Comparison of ENCODE assay signal across 15 cellular contexts in genomic region chr19:11180346-11180745, GRCh38. TPM values are rescaled to one million over a fixed set of nuclear protein-coding genes. Genes with fewer than 3 reads are reported as not detected.
A peak's percentile ranks its signal among the peaks of the same experiment; 100 is the strongest.
DNase-seq lines count a peak whose midpoint lies in the region; ATAC-seq, FAIRE-seq and TF ChIP-seq lines count a peak whose summit lies in the region.
"Had no signal": no experiment of that assay in that cellular context is flagged by ENCODE, and none has a peak within 500 bp of the region (broad histone marks: within the 10 kb centered on the region; RNA-seq: fewer than 3 reads in every experiment).

No MANE protein-coding gene starts in this region.

- H4K20me1 ChIP-seq in IMR-90 (ENCODE audit: insufficient read depth, low read length) = peaks cover 7% of the 10 kb centered on the region; the same call in 1 of the 2 replicates
- no peaks in the 10 kb centered on the region for H4K20me1 ChIP-seq in endothelial cell of umbilical vein (replicated peaks; ENCODE audit: control insufficient read depth, extremely low read depth, insufficient read depth, low read length)

- no peak overlapping the region for H2AK9ac ChIP-seq in IMR-90 (replicated peaks; ENCODE audit: low read depth, low read length, poor library complexity)

- no peaks in the 10 kb centered on the region for H3K27me3 ChIP-seq in IMR-90 (ENCODE audit: control insufficient read depth, insufficient read depth, low read length)
- H3K27me3 ChIP-seq in endothelial cell of umbilical vein (ENCODE audit: control insufficient read depth in 2 of 2, insufficient read depth in 2 of 2, low read length in 2 of 2) = no peaks in the 10 kb centered on the region
- H3K27me3 ChIP-seq in upper lobe of right lung = no peaks in the 10 kb centered on the region
- H3K27me3 ChIP-seq: left lung had no signal

- peaks cover 4% of the 10 kb centered on the region for H3K9me3 Mint-ChIP-seq in nephron
- H3K9me3 Mint-ChIP-seq: activated T-cell treated with anti-CD3 and anti-CD28 coated beads, Interleukin-2, amount 50 U/mL, for 4 hours had no signal

- dilution Hi-C loops in IMR-90 (cut with HindIII; ENCODE audit: low sequenced_read_pairs, unreplicated experiment) (no loop called here), endothelial cell of umbilical vein (cut with MboI; ENCODE audit: extremely low pct_ligation_motif_present, low sequenced_read_pairs) (no loop called here)

- H3K4me2 ChIP-seq in IMR-90 (ENCODE audit: low read depth, low read length) = no peak overlapping the region
- H3K4me2 ChIP-seq in endothelial cell of umbilical vein (ENCODE audit: insufficient read depth, low read length) = no peak overlapping the region

- H3K4me1 ChIP-seq in IMR-90 (ENCODE audit: control insufficient read depth, insufficient read depth, low read length) (0 out of 2 replicates have a peak, but pooled peaks cover 1% of the 10 kb centered on the region), endothelial cell of umbilical vein (ENCODE audit: control insufficient read depth, extremely low read depth, insufficient read depth, low read length) (peaks cover 12% of the 10 kb centered on the region), upper lobe of right lung (peaks cover 11% of the 10 kb centered on the region)

- FAIRE-seq in endothelial cell of umbilical vein (lab: Jason Lieb, UNC) = no peak

- H3K27ac ChIP-seq in IMR-90 (ENCODE audit: insufficient read depth, low read length) = no peak overlapping the region
- H3K27ac ChIP-seq in endothelial cell of umbilical vein (ENCODE audit: insufficient read depth, low read depth, low read length) = peak overlapping the region; percentile 9
- peak overlapping the region; percentile 42 for H3K27ac ChIP-seq in upper lobe of right lung

- H3K36me3 ChIP-seq in IMR-90 (ENCODE audit: control insufficient read depth, insufficient read depth, low read length) (peaks cover 73% of the 10 kb centered on the region), endothelial cell of umbilical vein (ENCODE audit: control insufficient read depth in 2 of 2, extremely low read depth in 1 of 2, insufficient read depth in 2 of 2, low read length in 2 of 2) (peaks cover 0 to 12% of the 10 kb centered on the region in 2 experiments), upper lobe of right lung (peaks cover 62% of the 10 kb centered on the region)

- ATAC-seq in IMR-90 (ENCODE audit: low read depth) = no peak
- no peak for ATAC-seq in upper lobe of right lung
- ATAC-seq in SK-N-SH treated with all-trans-retinoic acid at 6 μM for 48 hours = no peak
- ATAC-seq: activated T-cell treated with anti-CD3 and anti-CD28 coated beads, Interleukin-2, amount 50 U/mL, for 4 hours; left lung had no signal

- H2BK15ac ChIP-seq in IMR-90 (ENCODE audit: low read depth, low read length) = no peak overlapping the region

- H3K4me3 Mint-ChIP-seq in nephron = no peak overlapping the region
- H3K4me3 Mint-ChIP-seq: activated T-cell treated with anti-CD3 and anti-CD28 coated beads, Interleukin-2, amount 50 U/mL, for 4 hours had no signal

- WGBS in IMR-90 (ENCODE audit: extremely low coverage in 2 of 2, insufficient read length in 1 of 2), 2 experiments = 77% methylated on average over 7 of the region's 8 CpGs; no CpG with 5 or more reads in 1 of the 2 experiments

- H4K8ac ChIP-seq in IMR-90 (ENCODE audit: low read depth in 2 of 2, low read length in 2 of 2) = no peak overlapping the region

- no peak for DNase-seq in IMR-90
- DNase-seq in endothelial cell of umbilical vein (ENCODE audit: low read depth, low spot score) = no peak
- DNase-seq in upper lobe of right lung = no peak
- no peak for DNase-seq in iPS-NIHi11 (ENCODE audit: low spot score)
- DNase-seq in RKO (ENCODE audit: low spot score) = no peak
- DNase-seq in GM10248 (ENCODE audit: extremely low spot score) = no peak
- DNase-seq: activated CD4-positive, CD25-positive, alpha-beta regulatory T cell; activated T-cell treated with anti-CD3 and anti-CD28 coated beads, Interleukin-2, amount 50 U/mL, for 4 hours; head of caudate nucleus; left lung; NCI-H446 treated with DMSO at 0.1 percent for 48 hours had no signal

- H4K5ac ChIP-seq in IMR-90 (ENCODE audit: low read depth, low read length) = no peak overlapping the region

- no peak overlapping the region for H3K23ac ChIP-seq in IMR-90 (ENCODE audit: low read depth, low read length)

- CTCF ChIA-PET in IMR-90 (lab: Yijun Ruan, JAX) (interaction anchor here (0.6 kb wide), 1 partner anchor 255 kb away, joined by 3 read pairs; no protein-coding TSS in a partner anchor), endothelial cell of umbilical vein (lab: Charles Lee) (interaction anchor here (0.8 kb wide), 1 partner anchor 54 kb away, joined by 3 read pairs; no protein-coding TSS in a partner anchor), GM10248 (lab: Yijun Ruan, JAX) (no interaction called here)

- H3K4ac ChIP-seq in IMR-90 (ENCODE audit: low read depth, low read length) = no peak overlapping the region

- in situ Hi-C loops in IMR-90 (cut with MboI; ENCODE audit: low sequenced_read_pairs) = no loop called here

- BruUV-seq in IMR-90 (replicated peaks; lab: Mats Ljungman, UMichigan) = no TSS peak
- no TSS peak for BruUV-seq in endothelial cell of umbilical vein (replicated peaks; lab: Mats Ljungman, UMichigan)

- H2AK5ac ChIP-seq in IMR-90 (ENCODE audit: low read depth, low read length) = peak overlapping the region; percentile 79; the same call in 1 of the 2 replicates

- no peak for TF ChIP-seq POLR2A in IMR-90 (IDR thresholded peaks at IDR 0.05; ENCODE audit: low read depth, low read length)
- no peak for TF ChIP-seq POLR2A in endothelial cell of umbilical vein (IDR thresholded peaks at IDR 0.05; ENCODE audit: low read depth, low read length)

- H3K27ac Mint-ChIP-seq in nephron = peak overlapping the region in 2 of 3 experiments; percentile 49 to 61
- H3K27ac Mint-ChIP-seq: progenitor cell of endocrine pancreas had no signal

- H3K27me3 Mint-ChIP-seq in nephron (ENCODE audit: low read depth) = peaks cover 4% of the 10 kb centered on the region
- H3K27me3 Mint-ChIP-seq: progenitor cell of endocrine pancreas had no signal

- peaks cover 2% of the 10 kb centered on the region for H3K79me2 ChIP-seq in endothelial cell of umbilical vein (ENCODE audit: control insufficient read depth, insufficient read depth, low read length)

- H3K9ac ChIP-seq in IMR-90 (ENCODE audit: low read depth, low read length) (no peak overlapping the region), endothelial cell of umbilical vein (replicated peaks; ENCODE audit: extremely low read depth, insufficient read depth, low read length) (no peak overlapping the region)

- H3K4me3 ChIP-seq in IMR-90 (ENCODE audit: insufficient read depth, low read depth, low read length) (no peak overlapping the region), endothelial cell of umbilical vein (replicated peaks in 1 of 3; ENCODE audit: insufficient read depth in 1 of 3, low read depth in 1 of 3, low read length in 3 of 3) (no peak overlapping the region), upper lobe of right lung (no peak overlapping the region)
- H3K4me3 ChIP-seq: left lung had no signal

- no peak overlapping the region for H3K14ac ChIP-seq in IMR-90 (replicated peaks; ENCODE audit: low read depth, low read length)

- no peak overlapping the region for H2AFZ ChIP-seq in IMR-90 (replicated peaks; ENCODE audit: low read length, poor library complexity)
- no peak overlapping the region for H2AFZ ChIP-seq in endothelial cell of umbilical vein (ENCODE audit: low read depth, low read length)

- TF ChIP-seq CTCF in IMR-90 (conservative IDR thresholded peaks at IDR 0.05; ENCODE audit: low read depth, low read length) (no peak), endothelial cell of umbilical vein (IDR thresholded peaks at IDR 0.05; ENCODE audit: extremely low read depth in 1 of 2, insufficient read depth in 1 of 2, low read depth in 1 of 2, low read length in 2 of 2) (no peak), nephron (IDR thresholded peaks at IDR 0.05; ENCODE audit: unreplicated experiment in 3 of 3) (no peak), upper lobe of right lung (IDR thresholded peaks at IDR 0.05) (no peak), GM10248 (IDR thresholded peaks at IDR 0.05; ENCODE audit: control extremely low read depth, extremely low read depth, low read depth, missing control alignments) (no peak)

- H2BK20ac ChIP-seq in IMR-90 (ENCODE audit: low read depth, low read length) = no peak overlapping the region

- H3K36me3 Mint-ChIP-seq in nephron (ENCODE audit: low read depth) = peaks cover 55% of the 10 kb centered on the region

- H4K91ac ChIP-seq in IMR-90 (ENCODE audit: insufficient read depth, low read depth, low read length) = no peak overlapping the region

- no peak overlapping the region for H3K18ac ChIP-seq in IMR-90 (ENCODE audit: low read depth, low read length)

- intact Hi-C loops in IMR-90 (cut with micrococcal nuclease) (no loop called here), endothelial cell of umbilical vein (cut with micrococcal nuclease) (no loop called here), upper lobe of right lung (cut with DNase I) (no loop called here)

- no peak overlapping the region for H3K56ac ChIP-seq in IMR-90 (ENCODE audit: extremely low read depth, insufficient read depth, low read length)

- POLR2A ChIA-PET in IMR-90 (lab: Charles Lee; ENCODE audit: unreplicated experiment) = no interaction called here
- POLR2A ChIA-PET in endothelial cell of umbilical vein (lab: Charles Lee) = interaction anchor here (0.6 kb wide), 1 partner anchor 53 kb away, joined by 3 read pairs; no protein-coding TSS in a partner anchor
- POLR2A ChIA-PET in GM10248 (lab: Yijun Ruan, JAX) = no interaction called here

- no peak overlapping the region for H2BK120ac ChIP-seq in IMR-90 (ENCODE audit: low read depth, low read length)

- H3K79me1 ChIP-seq in IMR-90 (ENCODE audit: low read depth in 1 of 2, low read length in 2 of 2) = peaks cover 48 to 88% of the 10 kb centered on the region in 2 experiments

- H3K9me3 ChIP-seq in IMR-90 (ENCODE audit: control insufficient read depth, insufficient read depth, low read length) = no peaks in the 10 kb centered on the region
- no peaks in the 10 kb centered on the region for H3K9me3 ChIP-seq in endothelial cell of umbilical vein (replicated peaks; ENCODE audit: control insufficient read depth, insufficient read depth, low read length)
- H3K9me3 ChIP-seq in upper lobe of right lung = no peaks in the 10 kb centered on the region
- H3K9me3 ChIP-seq: left lung had no signal

- TF ChIP-seq RAD21 in IMR-90 (IDR thresholded peaks at IDR 0.05; ENCODE audit: low read length) = no peak

- H2BK5ac ChIP-seq in IMR-90 (ENCODE audit: low read depth, low read length, poor library complexity, severe bottlenecking) = no peak overlapping the region

- H3K4me1 Mint-ChIP-seq in nephron = no peaks in the 10 kb centered on the region

- H3K9me1 ChIP-seq in IMR-90 (ENCODE audit: insufficient read depth, low read length) = peaks cover 8% of the 10 kb centered on the region
- no peaks in the 10 kb centered on the region for H3K9me1 ChIP-seq in endothelial cell of umbilical vein (replicated peaks; ENCODE audit: control insufficient read depth, extremely low read depth, insufficient read depth, low read length)

RNA-seq across cellular contexts. Expression of gene KANK2, which starts 17.0 kb away (rescaled TPM):
- total RNA-seq in IMR-90 (2012; rRNA removed) (104 and 126 TPM in 2 replicates), endothelial cell of umbilical vein (77.9 and 78.0 TPM in 2 replicates), upper lobe of right lung (268 TPM)
- polyA plus RNA-seq in IMR-90 (2012; rRNA removed) (156 and 176 TPM in 2 replicates), endothelial cell of umbilical vein (41.7 and 48.1 TPM in 2 replicates)
- 95.0 and 131 TPM in 2 replicates for polyA plus RNA-seq in IMR-90 (2012; cell fraction: cytosol; rRNA removed)
- 95.7 and 185 TPM in 2 replicates for polyA plus RNA-seq in IMR-90 (2012; cell fraction: nucleus; rRNA removed; ENCODE audit: low replicate concordance)
- polyA plus RNA-seq in endothelial cell of umbilical vein (2011; cell fraction: cytosol; rRNA removed) = 37.0 and 37.1 TPM in 2 replicates
- 101 and 115 TPM in 2 replicates for polyA plus RNA-seq in endothelial cell of umbilical vein (2011; cell fraction: nucleus; rRNA removed)
- 49.4 and 55.2 TPM in 2 replicates for polyA plus RNA-seq in endothelial cell of umbilical vein (2012)
- polyA minus RNA-seq in endothelial cell of umbilical vein = 75.6 and 93.5 TPM in 2 replicates
- polyA minus RNA-seq in endothelial cell of umbilical vein (2011; cell fraction: cytosol; rRNA and poly(A)+ RNA removed) = 60.2 TPM
- 52.0 and 75.1 TPM in 2 replicates for polyA minus RNA-seq in endothelial cell of umbilical vein (2011; cell fraction: nucleus; rRNA and poly(A)+ RNA removed)

RNA-seq across cellular contexts. Expression of gene SPC24, which starts 24.8 kb away (rescaled TPM):
- total RNA-seq in IMR-90 (2012; rRNA removed) = 68.3 and 97.5 TPM in 2 replicates
- polyA plus RNA-seq in IMR-90 (2012; rRNA removed) = 11.7 and 12.2 TPM in 2 replicates
- 12.4 and 24.6 TPM in 2 replicates for polyA plus RNA-seq in IMR-90 (2012; cell fraction: cytosol; rRNA removed)
- 10.7 and 11.4 TPM in 2 replicates for polyA plus RNA-seq in IMR-90 (2012; cell fraction: nucleus; rRNA removed; ENCODE audit: low replicate concordance)
- 68.5 and 70.0 TPM in 2 replicates for total RNA-seq in endothelial cell of umbilical vein
- polyA plus RNA-seq in endothelial cell of umbilical vein = 17.2 and 19.8 TPM in 2 replicates
- 21.3 and 22.1 TPM in 2 replicates for polyA plus RNA-seq in endothelial cell of umbilical vein (2011; cell fraction: cytosol; rRNA removed)
- polyA plus RNA-seq in endothelial cell of umbilical vein (2011; cell fraction: nucleus; rRNA removed) = 24.9 and 33.2 TPM in 2 replicates
- polyA plus RNA-seq in endothelial cell of umbilical vein (2012) = 13.1 and 17.4 TPM in 2 replicates
- 54.8 and 79.1 TPM in 2 replicates for polyA minus RNA-seq in endothelial cell of umbilical vein
- 78.2 TPM for polyA minus RNA-seq in endothelial cell of umbilical vein (2011; cell fraction: cytosol; rRNA and poly(A)+ RNA removed)
- 10.7 and 12.5 TPM in 2 replicates for polyA minus RNA-seq in endothelial cell of umbilical vein (2011; cell fraction: nucleus; rRNA and poly(A)+ RNA removed)
- total RNA-seq in upper lobe of right lung = 1.1 TPM

RNA-seq across cellular contexts. Expression of gene ANGPTL8, which starts 59.1 kb away (rescaled TPM):
- not detected in 2 replicates for total RNA-seq in IMR-90 (2012; rRNA removed)
- polyA plus RNA-seq in IMR-90 (2012; rRNA removed) = not detected in 2 replicates
- polyA plus RNA-seq in IMR-90 (2012; cell fraction: cytosol; rRNA removed) = 0.09 TPM in 1 of 2 replicates, not detected in the other
- 0.34 and 0.60 TPM in 2 replicates for polyA plus RNA-seq in IMR-90 (2012; cell fraction: nucleus; rRNA removed; ENCODE audit: low replicate concordance)
- not detected in 2 replicates for total RNA-seq in endothelial cell of umbilical vein
- polyA plus RNA-seq in endothelial cell of umbilical vein = not detected in 2 replicates
- polyA plus RNA-seq in endothelial cell of umbilical vein (2011; cell fraction: cytosol; rRNA removed) = not detected in 2 replicates
- not detected in 2 replicates for polyA plus RNA-seq in endothelial cell of umbilical vein (2011; cell fraction: nucleus; rRNA removed)
- polyA plus RNA-seq in endothelial cell of umbilical vein (2012) = not detected in 2 replicates
- polyA minus RNA-seq in endothelial cell of umbilical vein = not detected in 2 replicates
- polyA minus RNA-seq in endothelial cell of umbilical vein (2011; cell fraction: cytosol; rRNA and poly(A)+ RNA removed) = not detected
- polyA minus RNA-seq in endothelial cell of umbilical vein (2011; cell fraction: nucleus; rRNA and poly(A)+ RNA removed) = not detected in 2 replicates
- not detected for total RNA-seq in upper lobe of right lung
- total RNA-seq: activated T-cell treated with anti-CD3 and anti-CD28 coated beads, Interleukin-2, amount 50 U/mL, for 4 hours; HT1080; left lung; progenitor cell of endocrine pancreas had no signal

Comparison
In these comparisons a context has a peak if more than half of its experiments do, and no peak if none do; other contexts are left out.
1. RNA of gene SPC24, which starts 24.8 kb away (total RNA-seq): 68.3 to 97.5 TPM in IMR-90 and 68.5 to 70.0 TPM in endothelial cell of umbilical vein; 1.1 TPM in upper lobe of right lung (single experiment); every median in the first group is over 10 times any median in the second.